Comparison of ENCODE assay signal across 14 cellular contexts in genomic region chr3:196115678-196116083, GRCh38. TPM values are rescaled to one million over a fixed set of nuclear protein-coding genes. Genes with fewer than 3 reads are reported as not detected.
DNase-seq lines count a peak whose midpoint lies in the region; ATAC-seq and TF ChIP-seq lines count a peak whose summit lies in the region.
"Had no signal": no experiment of that assay in that cellular context is flagged by ENCODE, and none has a peak within 500 bp of the region (broad histone marks: within the 10 kb centered on the region; RNA-seq: fewer than 3 reads in every experiment).

No MANE protein-coding gene starts in this region.

- CTCF ChIA-PET in activated CD8-positive, alpha-beta memory T cell treated with anti-CD3 and anti-CD28 coated beads, Interleukin-2, amount 10 ng/mL, durations not matched to agents 7 days and 5 days (lab: Charles Lee): no interaction called here

- no peak overlapping the region for H3K27ac Mint-ChIP-seq in activated CD8-positive, alpha-beta memory T cell treated with anti-CD3 and anti-CD28 coated beads, Interleukin-2, amount 10 ng/mL, durations not matched to agents 7 days and 5 days
- H3K27ac Mint-ChIP-seq in stimulated activated memory B cell treated with anti-CD40 and anti-IgM and Interleukin-4, amounts not matched to agents 10 μg/mL and 1 μg/mL and 100 μg/mL, for 72 hours: no peak overlapping the region

- intact Hi-C loops in lower leg skin (cut with DNase I; ENCODE audit: low total_unique reads): no loop called here
- intact Hi-C loops in head of caudate nucleus (cut with DNase I): no loop called here

- no peaks in the 10 kb centered on the region for H3K27me3 Mint-ChIP-seq in activated CD8-positive, alpha-beta memory T cell treated with anti-CD3 and anti-CD28 coated beads, Interleukin-2, amount 10 ng/mL, durations not matched to agents 7 days and 5 days
- H3K27me3 Mint-ChIP-seq in stimulated activated memory B cell treated with anti-CD40 and anti-IgM and Interleukin-4, amounts not matched to agents 10 μg/mL and 1 μg/mL and 100 μg/mL, for 72 hours: no peaks in the 10 kb centered on the region

- ATAC-seq in activated CD8-positive, alpha-beta memory T cell treated with anti-CD3 and anti-CD28 coated beads, Interleukin-2, amount 10 ng/mL, durations not matched to agents 7 days and 5 days: peak; percentile 71
- ATAC-seq in GM21737 (IDR thresholded peaks at IDR 0.05; ENCODE audit: unreplicated experiment) (peak; percentile 66), HG03432 (IDR thresholded peaks at IDR 0.05; ENCODE audit: unreplicated experiment) (peak; percentile 63)
- ATAC-seq in stimulated activated memory B cell treated with anti-CD40 and anti-IgM and Interleukin-4, amounts not matched to agents 10 μg/mL and 1 μg/mL and 100 μg/mL, for 72 hours: peak; percentile 73
- ATAC-seq: psoas muscle had no signal

- no peak for TF ChIP-seq CTCF in lower leg skin (IDR thresholded peaks at IDR 0.05)

- H3K4me3 Mint-ChIP-seq in activated CD8-positive, alpha-beta memory T cell treated with anti-CD3 and anti-CD28 coated beads, Interleukin-2, amount 10 ng/mL, durations not matched to agents 7 days and 5 days: no peak overlapping the region
- H3K4me3 Mint-ChIP-seq in stimulated activated memory B cell treated with anti-CD40 and anti-IgM and Interleukin-4, amounts not matched to agents 10 μg/mL and 1 μg/mL and 100 μg/mL, for 72 hours: no peak overlapping the region

- WGBS in lower leg skin, 2 donors: 78 to 93% methylated on average over 3 of the region's 3 CpGs

- H3K4me1 Mint-ChIP-seq in activated CD8-positive, alpha-beta memory T cell treated with anti-CD3 and anti-CD28 coated beads, Interleukin-2, amount 10 ng/mL, durations not matched to agents 7 days and 5 days: peaks cover 48% of the 10 kb centered on the region
- H3K4me1 Mint-ChIP-seq in stimulated activated memory B cell treated with anti-CD40 and anti-IgM and Interleukin-4, amounts not matched to agents 10 μg/mL and 1 μg/mL and 100 μg/mL, for 72 hours: peaks cover 55% of the 10 kb centered on the region

- no peaks in the 10 kb centered on the region for H3K9me3 Mint-ChIP-seq in activated CD8-positive, alpha-beta memory T cell treated with anti-CD3 and anti-CD28 coated beads, Interleukin-2, amount 10 ng/mL, durations not matched to agents 7 days and 5 days (ENCODE audit: low read depth)
- H3K9me3 Mint-ChIP-seq in stimulated activated memory B cell treated with anti-CD40 and anti-IgM and Interleukin-4, amounts not matched to agents 10 μg/mL and 1 μg/mL and 100 μg/mL, for 72 hours: no peaks in the 10 kb centered on the region

- DNase-seq in activated CD8-positive, alpha-beta memory T cell treated with anti-CD3 and anti-CD28 coated beads, Interleukin-2, amount 10 ng/mL, durations not matched to agents 7 days and 5 days: peak; percentile 69
- DNase-seq in activated CD8-positive, alpha-beta memory T cell treated with anti-CD3 and anti-CD28 coated beads, Interleukin-2, amount 50 U/mL, for 48 hours: no peak
- DNase-seq in lower leg skin (ENCODE audit: low spot score in 2 of 2): no peak
- DNase-seq in head of caudate nucleus: no peak
- DNase-seq in NCI-H1092 treated with DMSO at 0.1 percent for 48 hours (lab: John Stamatoyannopoulos, UW): no peak
- DNase-seq: activated CD4-positive, CD25-positive, alpha-beta regulatory T cell treated with anti-CD3 and anti-CD28 coated beads, Interleukin-2, amount 50 U/mL, for 72 hours; anterior cingulate cortex; NCI-H187 treated with DMSO at 0.1 percent for 48 hours; psoas muscle; SHP77; uterus had no signal

- no peaks in the 10 kb centered on the region for H3K36me3 Mint-ChIP-seq in activated CD8-positive, alpha-beta memory T cell treated with anti-CD3 and anti-CD28 coated beads, Interleukin-2, amount 10 ng/mL, durations not matched to agents 7 days and 5 days
- no peaks in the 10 kb centered on the region for H3K36me3 Mint-ChIP-seq in stimulated activated memory B cell treated with anti-CD40 and anti-IgM and Interleukin-4, amounts not matched to agents 10 μg/mL and 1 μg/mL and 100 μg/mL, for 72 hours

- H3K4me3 ChIP-seq in lower leg skin (ENCODE audit: low read depth, poor library complexity, severe bottlenecking): no peak overlapping the region
- H3K4me3 ChIP-seq: psoas muscle, uterus had no signal

- no peak for TF ChIP-seq POLR2A in lower leg skin (IDR thresholded peaks at IDR 0.05)

RNA-seq across cellular contexts. Expression of gene TFRC, which starts 33.8 kb away (rescaled TPM):
- total RNA-seq in activated CD8-positive, alpha-beta memory T cell treated with anti-CD3 and anti-CD28 coated beads, Interleukin-2, amount 10 ng/mL, durations not matched to agents 7 days and 5 days: 100 to 1,000 TPM; 409 to 782 TPM
- total RNA-seq in lower leg skin: 10 to 100 TPM; 48.3 to 73.5 (median 59.6) TPM

Comparison
In these comparisons a context has a peak if more than half of its experiments do, and no peak if none do; other contexts are left out.
1. RNA of gene TFRC, which starts 33.8 kb away (total RNA-seq): 409 to 782 TPM in activated CD8-positive, alpha-beta memory T cell treated with anti-CD3 and anti-CD28 coated beads, Interleukin-2, amount 10 ng/mL, durations not matched to agents 7 days and 5 days; 48.3 to 73.5 TPM in lower leg skin; every median in the first group is over 4 times any median in the second.
2. Peak in every context shown above with its lines, with median percentiles within 50 percentile points of each other: ATAC-seq.